1 cellular context compared by ENCODE assay signal in the genomic region with DNA sequence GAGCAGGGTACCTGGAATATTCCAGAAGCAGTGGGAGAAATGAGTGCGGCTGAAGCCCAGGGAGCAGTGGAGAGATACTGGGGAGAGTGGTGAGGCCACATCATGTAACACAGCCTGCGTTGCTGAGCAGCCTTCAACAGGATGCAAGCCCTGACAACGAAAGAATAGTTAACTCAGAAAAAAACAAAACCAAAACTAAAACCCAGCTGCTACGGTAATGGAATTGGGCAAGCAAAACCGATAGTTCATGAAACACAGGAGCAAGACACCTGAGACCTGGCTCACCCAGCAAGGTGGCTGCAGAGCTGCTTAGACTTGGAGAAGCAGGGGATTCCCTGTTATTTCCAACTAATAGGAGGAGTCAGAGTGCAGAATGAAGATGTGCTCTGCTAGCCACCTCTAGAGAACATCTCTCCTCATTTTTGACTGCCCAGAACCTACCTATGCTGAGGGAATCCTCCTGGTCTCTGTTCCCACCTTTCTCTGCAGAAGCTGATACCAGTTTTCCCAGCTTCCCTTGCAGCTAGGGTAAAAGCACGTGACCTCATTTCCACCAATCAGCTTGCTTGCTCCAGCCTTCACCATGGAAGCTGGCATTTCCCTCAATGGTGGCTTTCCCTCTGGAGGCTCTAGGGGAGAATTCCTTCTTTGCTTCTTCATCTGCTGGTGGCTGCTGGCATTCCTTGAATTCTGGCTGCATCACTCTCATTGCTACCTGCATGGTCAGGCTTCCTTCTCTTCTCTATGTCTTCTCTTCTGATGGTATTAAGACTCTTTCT.
TF ChIP-seq lines count a peak whose summit lies in the region.

No MANE protein-coding gene starts in this region.

TF ChIP-seq in GM12878, 131 proteins besides CTCF, POLR2A, EP300 and RAD21 (continued from another document):
- TF ChIP-seq, protein P1, sequence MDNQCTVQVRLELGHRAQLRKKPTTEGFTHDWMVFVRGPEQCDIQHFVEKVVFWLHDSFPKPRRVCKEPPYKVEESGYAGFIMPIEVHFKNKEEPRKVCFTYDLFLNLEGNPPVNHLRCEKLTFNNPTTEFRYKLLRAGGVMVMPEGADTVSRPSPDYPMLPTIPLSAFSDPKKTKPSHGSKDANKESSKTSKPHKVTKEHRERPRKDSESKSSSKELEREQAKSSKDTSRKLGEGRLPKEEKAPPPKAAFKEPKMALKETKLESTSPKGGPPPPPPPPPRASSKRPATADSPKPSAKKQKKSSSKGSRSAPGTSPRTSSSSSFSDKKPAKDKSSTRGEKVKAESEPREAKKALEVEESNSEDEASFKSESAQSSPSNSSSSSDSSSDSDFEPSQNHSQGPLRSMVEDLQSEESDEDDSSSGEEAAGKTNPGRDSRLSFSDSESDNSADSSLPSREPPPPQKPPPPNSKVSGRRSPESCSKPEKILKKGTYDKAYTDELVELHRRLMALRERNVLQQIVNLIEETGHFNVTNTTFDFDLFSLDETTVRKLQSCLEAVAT (IDR thresholded peaks at IDR 0.05), result 0 out of 2 replicates have a peak, but pooled peaks have one; percentile 33
- TF ChIP-seq ZBED1 (IDR thresholded peaks at IDR 0.05; ENCODE audit: borderline replicate concordance) (no peak), RAD51 (IDR thresholded peaks at IDR 0.05) (no peak), EZH2 (IDR thresholded peaks at IDR 0.05; ENCODE audit: borderline replicate concordance, control insufficient read depth, low read depth, low read length) (no peak), ATF7 (IDR thresholded peaks at IDR 0.05; ENCODE audit: low read depth) (no peak), IKZF1 (conservative IDR thresholded peaks at IDR 0.05) (0 out of 2 replicates have a peak, but pooled peaks have one; percentile 21), IKZF2 (IDR thresholded peaks at IDR 0.05) (0 out of 4 replicates have a peak, but pooled peaks of 1 of the 2 experiments have one; percentile 8), FOS (IDR thresholded peaks at IDR 0.05; ENCODE audit: borderline replicate concordance, extremely low read depth, insufficient read length) (no peak), PAX8 (IDR thresholded peaks at IDR 0.05) (no peak), CBX3 (IDR thresholded peaks at IDR 0.05; ENCODE audit: borderline replicate concordance, low read depth) (no peak), PAX5 (IDR thresholded peaks at IDR 0.05; ENCODE audit: borderline replicate concordance, low read depth, low read length) (no peak), BCL3 (IDR thresholded peaks at IDR 0.05; ENCODE audit: borderline replicate concordance, insufficient read depth, low read depth, low read length, poor library complexity, severe bottlenecking) (no peak), FOXK2 (IDR thresholded peaks at IDR 0.05) (no peak), ZBTB40 (IDR thresholded peaks at IDR 0.05; ENCODE audit: borderline replicate concordance) (no peak), KAT2A (conservative IDR thresholded peaks at IDR 0.05; ENCODE audit: control insufficient read depth, low read depth, low read length) (no peak), USF1 (IDR thresholded peaks at IDR 0.05; ENCODE audit: borderline replicate concordance, extremely low read length, insufficient read depth, low read depth, low read length) (peak; percentile 36), JUNB (IDR thresholded peaks at IDR 0.05) (no peak), ELK1 (IDR thresholded peaks at IDR 0.05; ENCODE audit: low read depth, low read length) (no peak), CREB1 (IDR thresholded peaks at IDR 0.05; ENCODE audit: low read depth) (no peak), SUPT20H (IDR thresholded peaks at IDR 0.05; ENCODE audit: borderline replicate concordance, control insufficient read depth, low read depth, low read length) (no peak), RUNX3 (IDR thresholded peaks at IDR 0.05; ENCODE audit: low read length) (peak; percentile 56), TCF3 (IDR thresholded peaks at IDR 0.05; ENCODE audit: borderline replicate concordance, insufficient read depth, low read depth, low read length) (no peak), BRCA1 (IDR thresholded peaks at IDR 0.05; ENCODE audit: low read depth, low read length) (no peak)
- TF ChIP-seq, protein P2, sequence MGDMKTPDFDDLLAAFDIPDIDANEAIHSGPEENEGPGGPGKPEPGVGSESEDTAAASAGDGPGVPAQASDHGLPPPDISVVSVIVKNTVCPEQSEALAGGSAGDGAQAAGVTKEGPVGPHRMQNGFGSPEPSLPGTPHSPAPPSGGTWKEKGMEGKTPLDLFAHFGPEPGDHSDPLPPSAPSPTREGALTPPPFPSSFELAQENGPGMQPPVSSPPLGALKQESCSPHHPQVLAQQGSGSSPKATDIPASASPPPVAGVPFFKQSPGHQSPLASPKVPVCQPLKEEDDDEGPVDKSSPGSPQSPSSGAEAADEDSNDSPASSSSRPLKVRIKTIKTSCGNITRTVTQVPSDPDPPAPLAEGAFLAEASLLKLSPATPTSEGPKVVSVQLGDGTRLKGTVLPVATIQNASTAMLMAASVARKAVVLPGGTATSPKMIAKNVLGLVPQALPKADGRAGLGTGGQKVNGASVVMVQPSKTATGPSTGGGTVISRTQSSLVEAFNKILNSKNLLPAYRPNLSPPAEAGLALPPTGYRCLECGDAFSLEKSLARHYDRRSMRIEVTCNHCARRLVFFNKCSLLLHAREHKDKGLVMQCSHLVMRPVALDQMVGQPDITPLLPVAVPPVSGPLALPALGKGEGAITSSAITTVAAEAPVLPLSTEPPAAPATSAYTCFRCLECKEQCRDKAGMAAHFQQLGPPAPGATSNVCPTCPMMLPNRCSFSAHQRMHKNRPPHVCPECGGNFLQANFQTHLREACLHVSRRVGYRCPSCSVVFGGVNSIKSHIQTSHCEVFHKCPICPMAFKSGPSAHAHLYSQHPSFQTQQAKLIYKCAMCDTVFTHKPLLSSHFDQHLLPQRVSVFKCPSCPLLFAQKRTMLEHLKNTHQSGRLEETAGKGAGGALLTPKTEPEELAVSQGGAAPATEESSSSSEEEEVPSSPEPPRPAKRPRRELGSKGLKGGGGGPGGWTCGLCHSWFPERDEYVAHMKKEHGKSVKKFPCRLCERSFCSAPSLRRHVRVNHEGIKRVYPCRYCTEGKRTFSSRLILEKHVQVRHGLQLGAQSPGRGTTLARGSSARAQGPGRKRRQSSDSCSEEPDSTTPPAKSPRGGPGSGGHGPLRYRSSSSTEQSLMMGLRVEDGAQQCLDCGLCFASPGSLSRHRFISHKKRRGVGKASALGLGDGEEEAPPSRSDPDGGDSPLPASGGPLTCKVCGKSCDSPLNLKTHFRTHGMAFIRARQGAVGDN (IDR thresholded peaks at IDR 0.05), result no peak
- TF ChIP-seq, protein P3, sequence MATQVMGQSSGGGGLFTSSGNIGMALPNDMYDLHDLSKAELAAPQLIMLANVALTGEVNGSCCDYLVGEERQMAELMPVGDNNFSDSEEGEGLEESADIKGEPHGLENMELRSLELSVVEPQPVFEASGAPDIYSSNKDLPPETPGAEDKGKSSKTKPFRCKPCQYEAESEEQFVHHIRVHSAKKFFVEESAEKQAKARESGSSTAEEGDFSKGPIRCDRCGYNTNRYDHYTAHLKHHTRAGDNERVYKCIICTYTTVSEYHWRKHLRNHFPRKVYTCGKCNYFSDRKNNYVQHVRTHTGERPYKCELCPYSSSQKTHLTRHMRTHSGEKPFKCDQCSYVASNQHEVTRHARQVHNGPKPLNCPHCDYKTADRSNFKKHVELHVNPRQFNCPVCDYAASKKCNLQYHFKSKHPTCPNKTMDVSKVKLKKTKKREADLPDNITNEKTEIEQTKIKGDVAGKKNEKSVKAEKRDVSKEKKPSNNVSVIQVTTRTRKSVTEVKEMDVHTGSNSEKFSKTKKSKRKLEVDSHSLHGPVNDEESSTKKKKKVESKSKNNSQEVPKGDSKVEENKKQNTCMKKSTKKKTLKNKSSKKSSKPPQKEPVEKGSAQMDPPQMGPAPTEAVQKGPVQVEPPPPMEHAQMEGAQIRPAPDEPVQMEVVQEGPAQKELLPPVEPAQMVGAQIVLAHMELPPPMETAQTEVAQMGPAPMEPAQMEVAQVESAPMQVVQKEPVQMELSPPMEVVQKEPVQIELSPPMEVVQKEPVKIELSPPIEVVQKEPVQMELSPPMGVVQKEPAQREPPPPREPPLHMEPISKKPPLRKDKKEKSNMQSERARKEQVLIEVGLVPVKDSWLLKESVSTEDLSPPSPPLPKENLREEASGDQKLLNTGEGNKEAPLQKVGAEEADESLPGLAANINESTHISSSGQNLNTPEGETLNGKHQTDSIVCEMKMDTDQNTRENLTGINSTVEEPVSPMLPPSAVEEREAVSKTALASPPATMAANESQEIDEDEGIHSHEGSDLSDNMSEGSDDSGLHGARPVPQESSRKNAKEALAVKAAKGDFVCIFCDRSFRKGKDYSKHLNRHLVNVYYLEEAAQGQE (IDR thresholded peaks at IDR 0.05; ENCODE audit: low read depth, low read length), result no peak
